1 cellular context compared by ENCODE assay signal in the genomic region with DNA sequence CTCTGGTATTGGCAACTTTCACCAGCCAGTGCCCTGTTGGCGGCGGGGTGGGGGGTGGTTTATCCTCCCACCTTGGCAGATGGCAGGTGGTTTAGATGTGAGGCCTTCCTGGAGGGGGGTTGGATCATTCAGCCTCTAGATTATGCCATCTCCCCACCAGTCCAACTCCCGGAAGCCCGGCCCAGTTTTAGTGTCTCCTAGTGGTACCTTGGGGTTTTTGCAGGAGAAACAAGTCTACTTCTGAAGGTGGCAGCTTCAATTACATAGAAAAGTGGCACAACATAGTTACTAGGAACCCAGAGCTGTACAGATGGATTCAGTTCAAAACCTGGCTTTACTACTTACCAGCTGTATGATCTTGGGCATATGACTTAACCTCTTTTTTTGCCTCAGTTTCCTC.
TF ChIP-seq lines count a peak whose summit lies in the region.

No MANE protein-coding gene starts in this region.

TF ChIP-seq in HCT116, 20 proteins besides CTCF, POLR2A, EP300 and RAD21 (continued from another document):
- TF ChIP-seq, protein P1, sequence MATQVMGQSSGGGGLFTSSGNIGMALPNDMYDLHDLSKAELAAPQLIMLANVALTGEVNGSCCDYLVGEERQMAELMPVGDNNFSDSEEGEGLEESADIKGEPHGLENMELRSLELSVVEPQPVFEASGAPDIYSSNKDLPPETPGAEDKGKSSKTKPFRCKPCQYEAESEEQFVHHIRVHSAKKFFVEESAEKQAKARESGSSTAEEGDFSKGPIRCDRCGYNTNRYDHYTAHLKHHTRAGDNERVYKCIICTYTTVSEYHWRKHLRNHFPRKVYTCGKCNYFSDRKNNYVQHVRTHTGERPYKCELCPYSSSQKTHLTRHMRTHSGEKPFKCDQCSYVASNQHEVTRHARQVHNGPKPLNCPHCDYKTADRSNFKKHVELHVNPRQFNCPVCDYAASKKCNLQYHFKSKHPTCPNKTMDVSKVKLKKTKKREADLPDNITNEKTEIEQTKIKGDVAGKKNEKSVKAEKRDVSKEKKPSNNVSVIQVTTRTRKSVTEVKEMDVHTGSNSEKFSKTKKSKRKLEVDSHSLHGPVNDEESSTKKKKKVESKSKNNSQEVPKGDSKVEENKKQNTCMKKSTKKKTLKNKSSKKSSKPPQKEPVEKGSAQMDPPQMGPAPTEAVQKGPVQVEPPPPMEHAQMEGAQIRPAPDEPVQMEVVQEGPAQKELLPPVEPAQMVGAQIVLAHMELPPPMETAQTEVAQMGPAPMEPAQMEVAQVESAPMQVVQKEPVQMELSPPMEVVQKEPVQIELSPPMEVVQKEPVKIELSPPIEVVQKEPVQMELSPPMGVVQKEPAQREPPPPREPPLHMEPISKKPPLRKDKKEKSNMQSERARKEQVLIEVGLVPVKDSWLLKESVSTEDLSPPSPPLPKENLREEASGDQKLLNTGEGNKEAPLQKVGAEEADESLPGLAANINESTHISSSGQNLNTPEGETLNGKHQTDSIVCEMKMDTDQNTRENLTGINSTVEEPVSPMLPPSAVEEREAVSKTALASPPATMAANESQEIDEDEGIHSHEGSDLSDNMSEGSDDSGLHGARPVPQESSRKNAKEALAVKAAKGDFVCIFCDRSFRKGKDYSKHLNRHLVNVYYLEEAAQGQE (IDR thresholded peaks at IDR 0.05; ENCODE audit: low read depth) = no peak
- TF ChIP-seq EZH2 (IDR thresholded peaks at IDR 0.05) = no peak
- TF ChIP-seq ZFX (IDR thresholded peaks at IDR 0.05) = no peak
- no peak for TF ChIP-seq ZNF274 (IDR thresholded peaks at IDR 0.05; ENCODE audit: low read depth, low read length)
- TF ChIP-seq, protein P2, sequence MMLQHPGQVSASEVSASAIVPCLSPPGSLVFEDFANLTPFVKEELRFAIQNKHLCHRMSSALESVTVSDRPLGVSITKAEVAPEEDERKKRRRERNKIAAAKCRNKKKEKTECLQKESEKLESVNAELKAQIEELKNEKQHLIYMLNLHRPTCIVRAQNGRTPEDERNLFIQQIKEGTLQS (IDR thresholded peaks at IDR 0.05) = no peak
